15 cellular contexts compared by ENCODE assay signal in the genomic region with DNA sequence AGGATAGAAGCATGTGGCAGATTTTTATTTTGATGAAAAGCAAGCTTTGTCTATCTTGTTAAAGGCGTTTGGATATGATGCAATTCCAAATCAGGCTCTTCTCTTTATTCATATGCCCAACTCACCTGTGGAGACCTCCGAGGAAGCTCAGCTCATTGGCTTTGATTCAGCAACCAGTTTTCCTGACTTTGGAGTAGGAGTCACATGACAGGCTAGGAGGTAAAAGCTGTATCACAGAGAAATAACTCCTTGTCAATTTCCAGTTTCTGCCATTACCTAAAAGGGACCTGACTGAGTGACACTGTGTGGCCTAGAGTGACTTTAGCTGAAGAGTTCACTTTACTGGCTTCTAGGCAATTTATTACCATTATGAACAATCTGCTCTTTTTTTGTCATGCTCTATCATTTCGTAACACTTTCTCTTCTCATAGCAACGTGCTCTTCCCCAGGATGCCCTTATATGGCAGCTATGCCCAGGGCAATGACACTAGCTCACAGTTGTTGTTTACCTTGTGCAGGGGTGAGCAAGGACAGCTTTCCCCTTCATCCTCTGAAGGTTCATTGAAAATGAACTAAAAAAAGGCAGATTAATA.
A peak's percentile ranks its signal among the peaks of the same experiment; 100 is the strongest.
DNase-seq lines count a peak whose midpoint lies in the region; ATAC-seq, FAIRE-seq and TF ChIP-seq lines count a peak whose summit lies in the region.
"Had no signal": no experiment of that assay in that cellular context is flagged by ENCODE, and none has a peak within 500 bp of the region (broad histone marks: within the 10 kb centered on the region; RNA-seq: fewer than 3 reads in every experiment).

No MANE protein-coding gene starts in this region.

- no peak for FAIRE-seq in HTR-8/SVneo (lab: Jason Lieb, UNC)
- FAIRE-seq: small intestine had no signal

- H3K4me3 Mint-ChIP-seq in CD14-positive monocyte, result no peak overlapping the region
- H3K4me3 Mint-ChIP-seq: activated naive CD8-positive, alpha-beta T cell had no signal

- H3K4me1 ChIP-seq in heart right ventricle, result peaks cover 2 to 40% (median 20%) of the 10 kb centered on the region in 9 donors

- H3K4me3 ChIP-seq in GM12865 (ENCODE audit: low read depth, low read length) (no peak overlapping the region), heart right ventricle (no peak overlapping the region)
- H3K4me3 ChIP-seq: GM23248 had no signal

- H3K27ac ChIP-seq in heart right ventricle, result peak overlapping the region in 9 of 10 donors; percentile 46 to 91 (median 83)
- H3K27ac ChIP-seq: GM23248 had no signal

- H3K9me3 ChIP-seq in heart right ventricle, result peaks cover 0 to 17% (median 0%) of the 10 kb centered on the region in 11 donors

- no peaks in the 10 kb centered on the region for H3K27me3 ChIP-seq in heart right ventricle

- H3K27me3 Mint-ChIP-seq in CD14-positive monocyte (ENCODE audit: low read depth in 3 of 3), result peaks cover 0 to 3% (median 1%) of the 10 kb centered on the region in 3 donors

- TF ChIP-seq CTCF in GM12865 (IDR thresholded peaks at IDR 0.05; ENCODE audit: insufficient read depth, low read depth, low read length, missing control alignments) (no peak), heart right ventricle (IDR thresholded peaks at IDR 0.05) (no peak), CD14-positive monocyte (IDR thresholded peaks at IDR 0.05) (no peak)

- DNase-seq in GM12865 (ENCODE audit: low read depth) (peak; percentile 42), NCI-H774 (lab: John Stamatoyannopoulos, UW) (peak; percentile 49), heart right ventricle (no peak), CD14-positive monocyte (ENCODE audit: low spot score) (no peak), NCI-H526 treated with DMSO at 0.1 percent for 48 hours (lab: John Stamatoyannopoulos, UW) (no peak), HTR-8/SVneo (ENCODE audit: insufficient read length, low spot score) (no peak)
- DNase-seq: activated CD4-positive, alpha-beta T cell treated with anti-CD3 and anti-CD28 coated beads, Interleukin-2, amount 50 U/mL, for 48 hours; effector CD4-positive, alpha-beta T cell; GM23248; NCI-H146; small intestine had no signal

- WGBS in heart right ventricle, 2 donors, result 51 to 70% methylated on average over 4 of the region's 4 CpGs

- H3K9me3 Mint-ChIP-seq in CD14-positive monocyte, result peaks cover 0 to 19% (median 11%) of the 10 kb centered on the region in 7 donors

- ATAC-seq in GM21619 (IDR thresholded peaks at IDR 0.05; ENCODE audit: unreplicated experiment) (peak; percentile 71), heart right ventricle (peak in 4 of 8 donors; percentile 36 to 54 (median 52)), GM18511 (IDR thresholded peaks at IDR 0.05; ENCODE audit: unreplicated experiment) (no peak)
- ATAC-seq: SK-N-SH treated with all-trans-retinoic acid at 6 μM for 48 hours had no signal

- no peak overlapping the region for H3K27ac Mint-ChIP-seq in CD14-positive monocyte
- H3K27ac Mint-ChIP-seq: activated naive CD8-positive, alpha-beta T cell had no signal

- no peaks in the 10 kb centered on the region for H3K4me1 Mint-ChIP-seq in CD14-positive monocyte

- no peaks in the 10 kb centered on the region for H3K36me3 ChIP-seq in heart right ventricle

- intact Hi-C loops in heart right ventricle (cut with DNase I) (loop anchor here in 4 of 10 donors (5.0 to 10.0 kb wide), 2 partner anchors 54 to 56 kb away; no protein-coding TSS in a partner anchor), CD14-positive monocyte (cut with micrococcal nuclease) (no loop called here)

- no peaks in the 10 kb centered on the region for H3K36me3 Mint-ChIP-seq in CD14-positive monocyte
- H3K36me3 Mint-ChIP-seq: activated naive CD8-positive, alpha-beta T cell had no signal

Comparison
In these comparisons a context has a peak if more than half of its experiments do, and no peak if none do; other contexts are left out.
1. DNase-seq: peak in GM12865 (single experiment) and NCI-H774 (single experiment); none in heart right ventricle (0 of 2), CD14-positive monocyte (single experiment), NCI-H526 treated with DMSO at 0.1 percent for 48 hours (single experiment) and HTR-8/SVneo (single experiment).